ENCODE assay signal across 1 cellular context in genomic region chr22:47155131-47155885, GRCh38.
TF ChIP-seq lines count a peak whose summit lies in the region.

No MANE protein-coding gene starts in this region.

TF ChIP-seq in IMR-90, 13 proteins besides CTCF, POLR2A, EP300 and RAD21 (continued from another document):
- TF ChIP-seq NFE2L2 (IDR thresholded peaks at IDR 0.05; ENCODE audit: low read depth, low read length) (no peak), RCOR1 (IDR thresholded peaks at IDR 0.05; ENCODE audit: insufficient replicate concordance, low read length) (no peak), FOS (IDR thresholded peaks at IDR 0.05; ENCODE audit: low read depth, low read length) (no peak), SMC3 (IDR thresholded peaks at IDR 0.05; ENCODE audit: low read depth, low read length) (no peak), MXI1 (IDR thresholded peaks at IDR 0.05; ENCODE audit: borderline replicate concordance, low read depth, low read length) (no peak)
- TF ChIP-seq, protein P1, sequence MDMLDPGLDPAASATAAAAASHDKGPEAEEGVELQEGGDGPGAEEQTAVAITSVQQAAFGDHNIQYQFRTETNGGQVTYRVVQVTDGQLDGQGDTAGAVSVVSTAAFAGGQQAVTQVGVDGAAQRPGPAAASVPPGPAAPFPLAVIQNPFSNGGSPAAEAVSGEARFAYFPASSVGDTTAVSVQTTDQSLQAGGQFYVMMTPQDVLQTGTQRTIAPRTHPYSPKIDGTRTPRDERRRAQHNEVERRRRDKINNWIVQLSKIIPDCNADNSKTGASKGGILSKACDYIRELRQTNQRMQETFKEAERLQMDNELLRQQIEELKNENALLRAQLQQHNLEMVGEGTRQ (IDR thresholded peaks at IDR 0.05; ENCODE audit: low read depth, low read length) = no peak
